Comparison of ENCODE assay signal across 9 cellular contexts in genomic region chr1:85330711-85331290, GRCh38. TPM values are rescaled to one million over a fixed set of nuclear protein-coding genes. Genes with fewer than 3 reads are reported as not detected.
DNase-seq lines count a peak whose midpoint lies in the region; ATAC-seq and TF ChIP-seq lines count a peak whose summit lies in the region.
"Had no signal": no experiment of that assay in that cellular context is flagged by ENCODE, and none has a peak within 500 bp of the region (broad histone marks: within the 10 kb centered on the region; RNA-seq: fewer than 3 reads in every experiment).

No MANE protein-coding gene starts in this region.

- H3K4me1 Mint-ChIP-seq in WTC11, result peaks cover 39% of the 10 kb centered on the region

- no peaks in the 10 kb centered on the region for H3K27me3 Mint-ChIP-seq in WTC11 (ENCODE audit: low read depth)

- H3K4me3 Mint-ChIP-seq in WTC11, result no peak overlapping the region
- H3K4me3 Mint-ChIP-seq: activated naive CD8-positive, alpha-beta T cell had no signal

- CTCF ChIA-PET in WTC11 (lab: Charles Lee), result interaction anchor here (1.2 to 1.9 kb wide), 2 partner anchors 13 to 22 kb away, joined by 3 to 12 read pairs; no protein-coding TSS in a partner anchor

- no peak for TF ChIP-seq CTCF in fibroblast of mammary gland (conservative IDR thresholded peaks at IDR 0.05; ENCODE audit: control insufficient read depth, insufficient read depth, low read depth, low read length)
- no peak for TF ChIP-seq CTCF in WTC11 (IDR thresholded peaks at IDR 0.05)

- DNase-seq in LoVo (ENCODE audit: low spot score) (peak; percentile 17), fibroblast of mammary gland (ENCODE audit: low read depth) (peak; percentile 98), WTC11 (ENCODE audit: low spot score) (no peak), pons (ENCODE audit: low spot score) (no peak)

- H3K9me3 Mint-ChIP-seq in WTC11, result peaks cover 16% of the 10 kb centered on the region

- peak; percentile 44 for ATAC-seq in GM19351 (IDR thresholded peaks at IDR 0.05; ENCODE audit: unreplicated experiment)
- no peak for ATAC-seq in WTC11
- ATAC-seq in GM21390 (IDR thresholded peaks at IDR 0.05; ENCODE audit: unreplicated experiment), result no peak
- ATAC-seq in GM18511 (IDR thresholded peaks at IDR 0.05; ENCODE audit: unreplicated experiment), result no peak

- H3K27ac Mint-ChIP-seq in WTC11, result no peak overlapping the region; the same call in 1 of the 2 replicates
- H3K27ac Mint-ChIP-seq: activated naive CD8-positive, alpha-beta T cell had no signal

- POLR2A ChIA-PET in WTC11 (lab: Charles Lee), result no interaction called here

- peak overlapping the region in 19 of 21 experiments; percentile 2 to 94 (median 62) for H3K27ac ChIP-seq in skin epidermis

- H3K4me3 ChIP-seq in fibroblast of mammary gland (ENCODE audit: control insufficient read depth, low read depth, low read length), result no peak overlapping the region
- no peak overlapping the region for H3K4me3 ChIP-seq in skin epidermis

- H3K36me3 Mint-ChIP-seq in WTC11, result peaks cover 6% of the 10 kb centered on the region

TF ChIP-seq in WTC11, 78 proteins besides CTCF, POLR2A, EP300 and RAD21:
- no peak for TF ChIP-seq FOXJ3 (CRISPR knock-in tag; IDR thresholded peaks at IDR 0.05; ENCODE audit: borderline replicate concordance)
- no peak for TF ChIP-seq ZBTB21 (CRISPR knock-in tag; IDR thresholded peaks at IDR 0.05; ENCODE audit: borderline replicate concordance)
- no peak for TF ChIP-seq ZNF138 (CRISPR knock-in tag; conservative IDR thresholded peaks at IDR 0.05)
- no peak for TF ChIP-seq NR1H2 (CRISPR knock-in tag; IDR thresholded peaks at IDR 0.05)
- TF ChIP-seq E2F5 (CRISPR knock-in tag; IDR thresholded peaks at IDR 0.05), result no peak

RNA-seq across cellular contexts. Expression of gene BCL10, which starts 54.4 kb away (rescaled TPM):
- 21.3 to 24.2 TPM (median 21.4 TPM) in 3 replicates for total RNA-seq in WTC11 (2021)

Comparison
In these comparisons a context has a peak if more than half of its experiments do, and no peak if none do; other contexts are left out.
1. DNase-seq: peak in LoVo (single experiment) and fibroblast of mammary gland (single experiment); none in WTC11 (single experiment) and pons (single experiment).